7 cellular contexts compared by ENCODE assay signal in genomic region chr16:15641753-15642556, GRCh38. TPM values are rescaled to one million over a fixed set of nuclear protein-coding genes. Genes with fewer than 3 reads are reported as not detected.
DNase-seq lines count a peak whose midpoint lies in the region; ATAC-seq and TF ChIP-seq lines count a peak whose summit lies in the region.

No MANE protein-coding gene starts in this region.

- H3K4me3 ChIP-seq in HAP-1 (peak overlapping the region; percentile 77), iPS DF 6.9 (ENCODE audit: low read length) (peak overlapping the region; percentile 75; the same call in 1 of the 2 replicates)

- no peaks in the 10 kb centered on the region for H3K9me3 Mint-ChIP-seq in WTC11
- no peaks in the 10 kb centered on the region for H3K9me3 Mint-ChIP-seq in stimulated activated effector memory CD8-positive, alpha-beta T cell treated with anti-CD3 and anti-CD28 coated beads, Interleukin-12 subunit alpha, Interleukin-12 subunit beta, amount 100 ng/mL, for 72 hours

- in situ Hi-C loops in HAP-1 (cut with MboI; ENCODE audit: low sequenced_read_pairs): no loop called here

- CTCF ChIA-PET in WTC11 (lab: Charles Lee): interaction anchor here (1.1 to 1.3 kb wide), 4 partner anchors 20 to 91 kb away, joined by 3 to 7 read pairs (median 4); no protein-coding TSS in a partner anchor

- ATAC-seq in WTC11 (no peak), HG02642 (IDR thresholded peaks at IDR 0.05; ENCODE audit: poor library complexity, unreplicated experiment) (no peak)
- ATAC-seq in stimulated activated effector memory CD8-positive, alpha-beta T cell treated with anti-CD3 and anti-CD28 coated beads, Interleukin-12 subunit alpha, Interleukin-12 subunit beta, amount 100 ng/mL, for 72 hours: no peak

- POLR2A ChIA-PET in WTC11 (lab: Charles Lee): interaction anchor here (0.6 kb wide), 1 partner anchor 502 kb away, joined by 3 read pairs; no protein-coding TSS in a partner anchor

- H3K27me3 Mint-ChIP-seq in WTC11 (ENCODE audit: low read depth): no peaks in the 10 kb centered on the region; the same call in 1 of the 2 replicates

- no CpG with 5 or more reads among the region's 15 CpGs for WGBS in iPS DF 6.9 (ENCODE audit: insufficient coverage, insufficient read length)

- H3K27ac ChIP-seq in iPS DF 6.9 (ENCODE audit: low read length): no peak overlapping the region

- H3K4me1 Mint-ChIP-seq in WTC11: peaks cover 11% of the 10 kb centered on the region
- peaks cover 38% of the 10 kb centered on the region for H3K4me1 Mint-ChIP-seq in stimulated activated effector memory CD8-positive, alpha-beta T cell treated with anti-CD3 and anti-CD28 coated beads, Interleukin-12 subunit alpha, Interleukin-12 subunit beta, amount 100 ng/mL, for 72 hours

- peaks cover 18% of the 10 kb centered on the region for H3K36me3 Mint-ChIP-seq in WTC11
- H3K36me3 Mint-ChIP-seq in stimulated activated effector memory CD8-positive, alpha-beta T cell treated with anti-CD3 and anti-CD28 coated beads, Interleukin-12 subunit alpha, Interleukin-12 subunit beta, amount 100 ng/mL, for 72 hours: peaks cover 26% of the 10 kb centered on the region

- H3K27ac Mint-ChIP-seq in WTC11: peak overlapping the region; percentile 94
- H3K27ac Mint-ChIP-seq in stimulated activated effector memory CD8-positive, alpha-beta T cell treated with anti-CD3 and anti-CD28 coated beads, Interleukin-12 subunit alpha, Interleukin-12 subunit beta, amount 100 ng/mL, for 72 hours: peak overlapping the region; percentile 96

- H3K36me3 ChIP-seq in HAP-1 (replicated peaks): peaks cover 10% of the 10 kb centered on the region
- peaks cover 5% of the 10 kb centered on the region; the same call in 1 of the 2 replicates for H3K36me3 ChIP-seq in iPS DF 6.9 (ENCODE audit: control insufficient read depth, insufficient read depth, low read length)

- H3K9me3 ChIP-seq in HAP-1 (no peaks in the 10 kb centered on the region), iPS DF 6.9 (ENCODE audit: control insufficient read depth, insufficient read depth, low read length) (no peaks in the 10 kb centered on the region)

- TF ChIP-seq CTCF in WTC11 (IDR thresholded peaks at IDR 0.05): no peak

- DNase-seq in HAP-1 (ENCODE audit: low spot score in 2 of 2) (no peak), WTC11 (ENCODE audit: low spot score) (no peak), iPS DF 6.9 (ENCODE audit: low read depth, low spot score) (no peak), NCI-H1105 treated with DMSO at 0.1 percent for 48 hours (lab: John Stamatoyannopoulos, UW) (no peak), SW480 (ENCODE audit: low spot score) (no peak)
- no peak for DNase-seq in stimulated activated effector memory CD8-positive, alpha-beta T cell treated with anti-CD3 and anti-CD28 coated beads, Interleukin-12 subunit alpha, Interleukin-12 subunit beta, amount 100 ng/mL, for 72 hours (ENCODE audit: low spot score in 2 of 2)

- peak overlapping the region; percentile 88 for H3K4me3 Mint-ChIP-seq in WTC11
- H3K4me3 Mint-ChIP-seq in stimulated activated effector memory CD8-positive, alpha-beta T cell treated with anti-CD3 and anti-CD28 coated beads, Interleukin-12 subunit alpha, Interleukin-12 subunit beta, amount 100 ng/mL, for 72 hours: peak overlapping the region; percentile 79

- H3K27me3 ChIP-seq in HAP-1 (ENCODE audit: low read depth) (no peaks in the 10 kb centered on the region), iPS DF 6.9 (ENCODE audit: control insufficient read depth, insufficient read depth, low read length) (no peaks in the 10 kb centered on the region)

- H3K4me1 ChIP-seq in HAP-1 (peaks cover 16% of the 10 kb centered on the region), iPS DF 6.9 (ENCODE audit: control insufficient read depth, insufficient read depth, low read length) (no peaks in the 10 kb centered on the region)

TF ChIP-seq in WTC11, 78 proteins besides CTCF, POLR2A, EP300 and RAD21:
- TF ChIP-seq ELF4 (CRISPR knock-in tag; IDR thresholded peaks at IDR 0.05; ENCODE audit: low read depth): no peak
- no peak for TF ChIP-seq JUN (CRISPR knock-in tag; IDR thresholded peaks at IDR 0.05)
- TF ChIP-seq, protein P1, sequence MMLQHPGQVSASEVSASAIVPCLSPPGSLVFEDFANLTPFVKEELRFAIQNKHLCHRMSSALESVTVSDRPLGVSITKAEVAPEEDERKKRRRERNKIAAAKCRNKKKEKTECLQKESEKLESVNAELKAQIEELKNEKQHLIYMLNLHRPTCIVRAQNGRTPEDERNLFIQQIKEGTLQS (CRISPR knock-in tag; conservative IDR thresholded peaks at IDR 0.05): no peak
- TF ChIP-seq KAT7 (CRISPR knock-in tag; IDR thresholded peaks at IDR 0.05; ENCODE audit: borderline replicate concordance): no peak
- TF ChIP-seq ZNF263 (CRISPR knock-in tag; IDR thresholded peaks at IDR 0.05; ENCODE audit: low read depth): no peak
- TF ChIP-seq ZNF416 (CRISPR knock-in tag; IDR thresholded peaks at IDR 0.05): no peak
- no peak for TF ChIP-seq IRF1 (CRISPR knock-in tag; IDR thresholded peaks at IDR 0.05)
- TF ChIP-seq ZNF425 (CRISPR knock-in tag; conservative IDR thresholded peaks at IDR 0.05): no peak
- TF ChIP-seq, protein P2, sequence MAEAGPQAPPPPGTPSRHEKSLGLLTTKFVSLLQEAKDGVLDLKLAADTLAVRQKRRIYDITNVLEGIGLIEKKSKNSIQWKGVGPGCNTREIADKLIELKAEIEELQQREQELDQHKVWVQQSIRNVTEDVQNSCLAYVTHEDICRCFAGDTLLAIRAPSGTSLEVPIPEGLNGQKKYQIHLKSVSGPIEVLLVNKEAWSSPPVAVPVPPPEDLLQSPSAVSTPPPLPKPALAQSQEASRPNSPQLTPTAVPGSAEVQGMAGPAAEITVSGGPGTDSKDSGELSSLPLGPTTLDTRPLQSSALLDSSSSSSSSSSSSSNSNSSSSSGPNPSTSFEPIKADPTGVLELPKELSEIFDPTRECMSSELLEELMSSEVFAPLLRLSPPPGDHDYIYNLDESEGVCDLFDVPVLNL (CRISPR knock-in tag; IDR thresholded peaks at IDR 0.05; ENCODE audit: borderline replicate concordance, low read depth): no peak
- TF ChIP-seq ATF2 (CRISPR knock-in tag; IDR thresholded peaks at IDR 0.05; ENCODE audit: borderline replicate concordance, low read depth): no peak
- TF ChIP-seq MYBL2 (CRISPR knock-in tag; IDR thresholded peaks at IDR 0.05): no peak
- TF ChIP-seq ZNF121 (CRISPR knock-in tag; IDR thresholded peaks at IDR 0.05): no peak
- TF ChIP-seq, protein P3, sequence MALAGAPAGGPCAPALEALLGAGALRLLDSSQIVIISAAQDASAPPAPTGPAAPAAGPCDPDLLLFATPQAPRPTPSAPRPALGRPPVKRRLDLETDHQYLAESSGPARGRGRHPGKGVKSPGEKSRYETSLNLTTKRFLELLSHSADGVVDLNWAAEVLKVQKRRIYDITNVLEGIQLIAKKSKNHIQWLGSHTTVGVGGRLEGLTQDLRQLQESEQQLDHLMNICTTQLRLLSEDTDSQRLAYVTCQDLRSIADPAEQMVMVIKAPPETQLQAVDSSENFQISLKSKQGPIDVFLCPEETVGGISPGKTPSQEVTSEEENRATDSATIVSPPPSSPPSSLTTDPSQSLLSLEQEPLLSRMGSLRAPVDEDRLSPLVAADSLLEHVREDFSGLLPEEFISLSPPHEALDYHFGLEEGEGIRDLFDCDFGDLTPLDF (CRISPR knock-in tag; IDR thresholded peaks at IDR 0.05): no peak

RNA-seq across cellular contexts. Expression of gene MARF1, which starts 1.0 kb away (rescaled TPM):
- 26.2 to 31.9 TPM (median 28.5 TPM) in 3 replicates for total RNA-seq in WTC11 (2021)

RNA-seq across cellular contexts. Expression of gene NDE1, which starts 8.1 kb away (rescaled TPM):
- total RNA-seq in WTC11 (2021): 38.4 to 43.5 TPM (median 39.4 TPM) in 3 replicates
